ENCODE assay signal across 13 cellular contexts in the genomic region with DNA sequence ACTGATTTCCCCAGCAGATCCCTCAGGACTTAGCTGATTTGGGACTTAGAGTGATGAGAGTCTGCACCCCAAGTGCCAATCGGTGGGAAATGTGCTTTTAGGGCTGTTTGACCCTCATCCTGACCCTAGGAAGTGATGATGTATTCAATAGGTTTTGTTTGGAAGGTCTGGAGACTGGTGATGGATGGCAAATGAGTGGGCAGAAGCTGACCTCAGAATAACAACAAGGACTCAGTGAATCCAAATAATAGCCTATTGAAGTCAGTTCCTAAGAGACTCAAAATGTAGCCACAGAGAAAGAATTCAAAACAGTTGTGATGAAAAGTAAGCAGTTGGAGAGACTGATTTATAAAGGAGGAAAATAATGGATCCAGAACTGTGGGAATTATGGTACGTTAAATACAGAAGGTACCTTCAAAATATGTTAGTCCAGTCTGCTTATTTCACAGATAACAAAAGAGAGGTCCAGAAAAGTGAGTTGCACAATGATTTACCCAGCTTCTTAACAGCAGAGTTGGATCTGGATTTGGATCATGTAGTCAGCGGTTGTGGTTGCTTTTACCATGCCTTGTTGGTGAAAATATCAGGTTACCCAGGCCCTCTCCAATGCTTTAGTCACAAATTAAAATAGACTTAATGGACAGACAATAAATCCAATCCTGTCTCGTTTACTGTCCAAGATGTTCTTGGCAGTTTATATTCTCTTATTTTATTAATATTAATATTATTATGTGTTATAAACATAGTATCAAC.
A peak's percentile ranks its signal among the peaks of the same experiment; 100 is the strongest.
DNase-seq lines count a peak whose midpoint lies in the region; ATAC-seq and TF ChIP-seq lines count a peak whose summit lies in the region.
"Had no signal": no experiment of that assay in that cellular context is flagged by ENCODE, and none has a peak within 500 bp of the region (broad histone marks: within the 10 kb centered on the region; RNA-seq: fewer than 3 reads in every experiment).

No MANE protein-coding gene starts in this region.

- WGBS in body of pancreas, 2 donors: 41 to 47% methylated on average over 4 of the region's 4 CpGs

- intact Hi-C loops in head of caudate nucleus (cut with DNase I): no loop called here
- intact Hi-C loops in body of pancreas (cut with DNase I): no loop called here

- no peak for TF ChIP-seq CTCF in AG10803 (conservative IDR thresholded peaks at IDR 0.05; ENCODE audit: low read length)
- no peak for TF ChIP-seq CTCF in astrocyte of the spinal cord (IDR thresholded peaks at IDR 0.05; ENCODE audit: low read depth, low read length)
- no peak for TF ChIP-seq CTCF in progenitor cell of endocrine pancreas (IDR thresholded peaks at IDR 0.05; ENCODE audit: unreplicated experiment)
- no peak for TF ChIP-seq CTCF in body of pancreas (IDR thresholded peaks at IDR 0.05)

- H3K36me3 Mint-ChIP-seq in progenitor cell of endocrine pancreas (ENCODE audit: insufficient read depth): no peaks in the 10 kb centered on the region
- H3K36me3 Mint-ChIP-seq: natural killer cell treated with Interleukin-12 subunit alpha and Interleukin-12 subunit beta and Interleukin-15 and Interleukin-18, amount 100 ng/mL, for 72 hours had no signal

- peaks cover 6% of the 10 kb centered on the region for H3K4me1 Mint-ChIP-seq in progenitor cell of endocrine pancreas (ENCODE audit: low read depth)

- H3K4me3 Mint-ChIP-seq in progenitor cell of endocrine pancreas (ENCODE audit: low read depth): no peak overlapping the region
- H3K4me3 Mint-ChIP-seq: dendritic cell treated with granulocyte-macrophage colony-stimulating factor and Interleukin-4, amounts not matched to agents 40 ng/mL and 50 ng/mL, for 4 days; natural killer cell treated with Interleukin-12 subunit alpha and Interleukin-12 subunit beta and Interleukin-15 and Interleukin-18, amount 100 ng/mL, for 72 hours had no signal

- no peaks in the 10 kb centered on the region for H3K4me1 ChIP-seq in body of pancreas

- H3K27ac ChIP-seq in body of pancreas: no peak overlapping the region

- H3K27ac Mint-ChIP-seq in progenitor cell of endocrine pancreas: peak overlapping the region; percentile 55
- H3K27ac Mint-ChIP-seq: dendritic cell treated with granulocyte-macrophage colony-stimulating factor and Interleukin-4, amounts not matched to agents 40 ng/mL and 50 ng/mL, for 4 days; natural killer cell treated with Interleukin-12 subunit alpha and Interleukin-12 subunit beta and Interleukin-15 and Interleukin-18, amount 100 ng/mL, for 72 hours had no signal

- H3K9me3 Mint-ChIP-seq in progenitor cell of endocrine pancreas (ENCODE audit: low read depth): no peaks in the 10 kb centered on the region
- H3K9me3 Mint-ChIP-seq: dendritic cell treated with granulocyte-macrophage colony-stimulating factor and Interleukin-4, amounts not matched to agents 40 ng/mL and 50 ng/mL, for 4 days had no signal

- no peaks in the 10 kb centered on the region for H3K27me3 Mint-ChIP-seq in progenitor cell of endocrine pancreas
- H3K27me3 Mint-ChIP-seq: natural killer cell treated with Interleukin-12 subunit alpha and Interleukin-12 subunit beta and Interleukin-15 and Interleukin-18, amount 100 ng/mL, for 72 hours had no signal

- in situ Hi-C loops in astrocyte of the spinal cord (cut with HindIII; ENCODE audit: low sequenced_read_pairs): no loop called here

- no peaks in the 10 kb centered on the region for H3K36me3 ChIP-seq in body of pancreas (replicated peaks in 1 of 2; ENCODE audit: insufficient read depth in 1 of 2, low read depth in 2 of 2)

- no peaks in the 10 kb centered on the region for H3K27me3 ChIP-seq in body of pancreas

- H3K4me3 ChIP-seq in AG10803 (ENCODE audit: low read length): no peak overlapping the region
- H3K4me3 ChIP-seq in astrocyte of the spinal cord (ENCODE audit: low read depth, low read length): no peak overlapping the region
- H3K4me3 ChIP-seq in body of pancreas: no peak overlapping the region

- no peak for ATAC-seq in body of pancreas
- ATAC-seq: natural killer cell treated with Interleukin-12 subunit alpha and Interleukin-12 subunit beta and Interleukin-15 and Interleukin-18, amount 100 ng/mL, for 72 hours had no signal

- no peak for TF ChIP-seq POLR2A in body of pancreas (IDR thresholded peaks at IDR 0.05)

- no peaks in the 10 kb centered on the region for H3K9me3 ChIP-seq in body of pancreas

- DNase-seq in AG10803 (ENCODE audit: low read depth): peak; percentile 15
- DNase-seq in astrocyte of the spinal cord (ENCODE audit: low read depth, low spot score): peak; percentile 80
- peak in 22 of 42 donors; percentile 6 to 73 (median 40) for DNase-seq in head of caudate nucleus
- DNase-seq in progenitor cell of endocrine pancreas (ENCODE audit: low spot score, unreplicated experiment): no peak
- no peak for DNase-seq in HUDEP-2 (lab: John Stamatoyannopoulos, UW; ENCODE audit: unreplicated experiment in 76 of 76)
- no peak for DNase-seq in stimulated activated CD4-positive, alpha-beta T cell treated with anti-CD3 and anti-CD28 coated beads, Interleukin-2, amount 100 ng/mL, for 24 hours
- no peak for DNase-seq in NCI-H2227 treated with DMSO at 0.1 percent for 48 hours (lab: John Stamatoyannopoulos, UW)
- no peak for DNase-seq in body of pancreas
- DNase-seq: activated naive CD4-positive, alpha-beta T cell treated with Interleukin-2 at 50 U/mL for 16 hours; kidney; NK-92 treated with Interleukin-12 subunit alpha and Interleukin-12 subunit beta, amount 100 ng/mL, for 24 hours had no signal

Comparison
In these comparisons a context has a peak if more than half of its experiments do, and no peak if none do; other contexts are left out.
1. DNase-seq: peak in AG10803 (single experiment), astrocyte of the spinal cord (single experiment) and head of caudate nucleus (22 of 42); none in progenitor cell of endocrine pancreas (single experiment), HUDEP-2 (0 of 76), stimulated activated CD4-positive, alpha-beta T cell treated with anti-CD3 and anti-CD28 coated beads, Interleukin-2, amount 100 ng/mL, for 24 hours (0 of 2), NCI-H2227 treated with DMSO at 0.1 percent for 48 hours (single experiment) and body of pancreas (0 of 4).